Comparison of ENCODE assay signal across 1 cellular context in the genomic region with DNA sequence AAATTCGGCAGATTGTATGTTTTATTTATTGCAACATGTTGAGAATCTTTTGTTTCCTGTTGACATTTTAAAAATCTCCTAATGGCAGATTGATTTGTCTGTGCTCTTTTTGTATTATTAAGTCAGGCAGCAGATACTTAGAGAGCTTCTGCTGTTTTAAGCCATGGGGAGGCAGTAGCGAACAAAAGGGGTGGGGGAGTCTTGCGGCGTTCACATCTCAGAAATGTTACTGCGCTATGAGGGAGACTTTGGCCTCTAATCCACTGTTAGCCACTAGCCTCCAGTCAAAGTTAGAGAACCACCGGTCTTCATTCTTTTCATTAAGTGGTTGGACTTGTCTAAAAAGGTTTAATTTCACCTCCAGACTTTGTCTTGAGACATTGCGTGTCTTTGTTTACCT.
TF ChIP-seq lines count a peak whose summit lies in the region.

No MANE protein-coding gene starts in this region.

TF ChIP-seq in IMR-90, 13 proteins besides CTCF, POLR2A, EP300 and RAD21:
- TF ChIP-seq SMC3 (IDR thresholded peaks at IDR 0.05; ENCODE audit: low read depth, low read length): no peak
- no peak for TF ChIP-seq FOS (IDR thresholded peaks at IDR 0.05; ENCODE audit: low read depth, low read length)
- TF ChIP-seq BHLHE40 (IDR thresholded peaks at IDR 0.05; ENCODE audit: low read depth, low read length): no peak
- TF ChIP-seq NFE2L2 (IDR thresholded peaks at IDR 0.05; ENCODE audit: low read depth, low read length): no peak
- TF ChIP-seq MAZ (IDR thresholded peaks at IDR 0.05; ENCODE audit: borderline replicate concordance, low read depth, low read length): no peak
- TF ChIP-seq CEBPB (IDR thresholded peaks at IDR 0.05; ENCODE audit: low read depth, low read length): no peak
- no peak for TF ChIP-seq RCOR1 (IDR thresholded peaks at IDR 0.05; ENCODE audit: insufficient replicate concordance, low read length)
- no peak for TF ChIP-seq MXI1 (IDR thresholded peaks at IDR 0.05; ENCODE audit: borderline replicate concordance, low read depth, low read length)
- TF ChIP-seq MAFK (IDR thresholded peaks at IDR 0.05; ENCODE audit: low read depth, low read length): no peak
- TF ChIP-seq, protein P1, sequence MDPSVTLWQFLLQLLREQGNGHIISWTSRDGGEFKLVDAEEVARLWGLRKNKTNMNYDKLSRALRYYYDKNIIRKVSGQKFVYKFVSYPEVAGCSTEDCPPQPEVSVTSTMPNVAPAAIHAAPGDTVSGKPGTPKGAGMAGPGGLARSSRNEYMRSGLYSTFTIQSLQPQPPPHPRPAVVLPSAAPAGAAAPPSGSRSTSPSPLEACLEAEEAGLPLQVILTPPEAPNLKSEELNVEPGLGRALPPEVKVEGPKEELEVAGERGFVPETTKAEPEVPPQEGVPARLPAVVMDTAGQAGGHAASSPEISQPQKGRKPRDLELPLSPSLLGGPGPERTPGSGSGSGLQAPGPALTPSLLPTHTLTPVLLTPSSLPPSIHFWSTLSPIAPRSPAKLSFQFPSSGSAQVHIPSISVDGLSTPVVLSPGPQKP (IDR thresholded peaks at IDR 0.05; ENCODE audit: borderline replicate concordance, low read depth, low read length): no peak
- no peak for TF ChIP-seq CHD1 (IDR thresholded peaks at IDR 0.05; ENCODE audit: low read depth, low read length)
- no peak for TF ChIP-seq USF2 (IDR thresholded peaks at IDR 0.05; ENCODE audit: low read depth, low read length)
- no peak for TF ChIP-seq RFX5 (IDR thresholded peaks at IDR 0.05; ENCODE audit: low read depth, low read length)
TF ChIP-seq in IMR-90: peak in this region for 0.
